33 cellular contexts compared by ENCODE assay signal in the genomic region with DNA sequence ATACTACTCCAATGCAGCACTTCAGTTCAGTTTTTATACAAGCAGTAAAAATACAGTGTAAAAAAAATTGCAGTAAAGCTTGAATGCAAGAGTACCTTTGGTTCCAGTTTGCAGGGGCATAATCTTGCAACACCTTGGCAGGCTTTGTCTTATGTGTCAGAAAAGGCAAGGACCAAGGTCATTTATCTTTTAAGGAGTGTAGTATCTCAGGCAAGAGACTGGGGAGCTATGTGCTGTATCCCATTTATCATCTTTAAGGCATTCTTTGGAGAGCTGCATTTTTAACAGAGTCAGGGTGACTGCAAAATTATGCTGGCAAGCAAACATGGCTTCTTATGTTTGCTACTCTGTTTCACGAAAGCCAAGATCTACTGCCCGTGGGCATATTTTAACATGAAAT.
"Had no signal": no experiment of that assay in that cellular context is flagged by ENCODE, and none has a peak within 500 bp of the region (broad histone marks: within the 10 kb centered on the region; RNA-seq: fewer than 3 reads in every experiment).

No MANE protein-coding gene starts in this region.

- H3K4me1 Mint-ChIP-seq: activated CD4-positive, alpha-beta T cell treated with anti-CD3 and anti-CD28 coated beads for 36 hours; activated CD4-positive, alpha-beta T cell treated with anti-CD3 and anti-CD28 coated beads, Interleukin-2, amount 10 ng/mL, durations not matched to agents 7 days and 5 days; brain had no signal

- DNase-seq: activated CD4-positive, alpha-beta T cell treated with anti-CD3 and anti-CD28 coated beads for 36 hours; activated CD4-positive, alpha-beta T cell treated with anti-CD3 and anti-CD28 coated beads, Interleukin-2, amount 10 ng/mL, durations not matched to agents 7 days and 5 days; activated CD4-positive, alpha-beta T cell treated with anti-CD3 and anti-CD28 coated beads, Interleukin-2, amount 50 U/mL, for 48 hours; activated CD8-positive, alpha-beta T cell treated with anti-CD3 and anti-CD28 coated beads, Interleukin-2, amount 10 ng/mL, durations not matched to agents 7 days and 5 days; activated gamma-delta T cell; activated naive CD4-positive, alpha-beta T cell treated with Interleukin-2 at 50 U/mL for 16 hours; activated T-cell treated with anti-CD3 and anti-CD28 coated beads, Interleukin-2, amount 50 U/mL, for 24 hours; adrenal gland; anterior cingulate cortex; caudate nucleus; cerebellar nuclear complex; Karpas-422; NCI-H1048; NCI-H1436 treated with DMSO at 0.1 percent for 48 hours; NCI-H1694 treated with DMSO at 0.1 percent for 48 hours; NCI-H2029 treated with DMSO at 0.1 percent for 48 hours; NCI-H2107; NCI-H2171; NCI-H510A; NCI-H526; NCI-H748 treated with DMSO at 0.1 percent for 48 hours; NK-92 treated with Interleukin-12 subunit alpha and Interleukin-12 subunit beta, amount 100 ng/mL, for 24 hours; Right ventricle myocardium superior; SJCRH30; SK-N-SH had no signal

- H3K9ac ChIP-seq: SK-N-SH had no signal

- H3K9me3 ChIP-seq: adrenal gland, SJCRH30, SK-N-SH had no signal

- H3K4me1 ChIP-seq: adrenal gland, SJCRH30 had no signal

- H3K27me3 ChIP-seq: adrenal gland, SJCRH30 had no signal

- FAIRE-seq: bronchial epithelial cell, TTC549 had no signal

- H3K4me3 Mint-ChIP-seq: activated CD4-positive, alpha-beta T cell treated with anti-CD3 and anti-CD28 coated beads for 36 hours; activated CD4-positive, alpha-beta T cell treated with anti-CD3 and anti-CD28 coated beads, Interleukin-2, amount 10 ng/mL, durations not matched to agents 7 days and 5 days; activated CD8-positive, alpha-beta T cell treated with anti-CD3 and anti-CD28 coated beads, Interleukin-2, amount 10 ng/mL, durations not matched to agents 7 days and 5 days; activated T-cell treated with anti-CD3 and anti-CD28 coated beads, Interleukin-2, amount 50 U/mL, for 24 hours; brain; T-helper 1 cell treated with Interleukin-12 subunit alpha and Interleukin-12 subunit beta and Interleukin-4 antibody, amounts not matched to agents 30 μg/mL and 1 μg/mL, for 36 hours; T-helper 2 cell treated with Interferon-gamma antibody and Interleukin-4, amounts not matched to agents 5 μg/mL and 100 μg/mL, for 36 hours; WTC11 had no signal

- H3K4me3 ChIP-seq: adrenal gland, SJCRH30 had no signal

- H3K27me3 Mint-ChIP-seq: activated CD4-positive, alpha-beta T cell treated with anti-CD3 and anti-CD28 coated beads for 36 hours; activated T-cell treated with anti-CD3 and anti-CD28 coated beads, Interleukin-2, amount 50 U/mL, for 24 hours had no signal

- H3K27ac Mint-ChIP-seq: activated CD4-positive, alpha-beta T cell treated with anti-CD3 and anti-CD28 coated beads for 36 hours; activated CD4-positive, alpha-beta T cell treated with anti-CD3 and anti-CD28 coated beads, Interleukin-2, amount 10 ng/mL, durations not matched to agents 7 days and 5 days; activated CD8-positive, alpha-beta T cell treated with anti-CD3 and anti-CD28 coated beads, Interleukin-2, amount 10 ng/mL, durations not matched to agents 7 days and 5 days; activated naive CD4-positive, alpha-beta T cell treated with anti-CD3 and anti-CD28 coated beads, Interleukin-2, amount 50 U/mL, for 72 hours; activated T-cell treated with anti-CD3 and anti-CD28 coated beads, Interleukin-2, amount 50 U/mL, for 24 hours; activated T-helper 2 cell treated with anti-CD3 and anti-CD28 coated beads, Interferon-gamma antibody, Interleukin-2, Interleukin-4, amounts not matched to agents 10 μg/mL and 5 μg/mL and 100 μg/mL, durations not matched to agents 14 hours and 24 hours and 36 hours; T-helper 1 cell treated with Interleukin-12 subunit alpha and Interleukin-12 subunit beta and Interleukin-4 antibody, amounts not matched to agents 30 μg/mL and 1 μg/mL, for 36 hours; T-helper 2 cell treated with Interferon-gamma antibody and Interleukin-4, amounts not matched to agents 5 μg/mL and 100 μg/mL, for 36 hours; WTC11 had no signal

- H3K9me3 Mint-ChIP-seq: activated CD4-positive, alpha-beta T cell treated with anti-CD3 and anti-CD28 coated beads, Interleukin-2, amount 10 ng/mL, durations not matched to agents 7 days and 5 days; activated naive CD4-positive, alpha-beta T cell treated with anti-CD3 and anti-CD28 coated beads, Interleukin-2, amount 50 U/mL, for 72 hours; activated T-cell treated with anti-CD3 and anti-CD28 coated beads, Interleukin-2, amount 50 U/mL, for 24 hours; activated T-helper 2 cell treated with anti-CD3 and anti-CD28 coated beads, Interferon-gamma antibody, Interleukin-2, Interleukin-4, amounts not matched to agents 10 μg/mL and 5 μg/mL and 100 μg/mL, durations not matched to agents 14 hours and 24 hours and 36 hours; brain; T-helper 1 cell treated with Interleukin-12 subunit alpha and Interleukin-12 subunit beta and Interleukin-4 antibody, amounts not matched to agents 30 μg/mL and 1 μg/mL, for 36 hours; T-helper 2 cell treated with Interferon-gamma antibody and Interleukin-4, amounts not matched to agents 5 μg/mL and 100 μg/mL, for 36 hours had no signal

- H3K4me2 ChIP-seq: SK-N-SH had no signal

- H3K36me3 Mint-ChIP-seq: activated naive CD4-positive, alpha-beta T cell treated with anti-CD3 and anti-CD28 coated beads, Interleukin-2, amount 50 U/mL, for 72 hours; brain; WTC11 had no signal

- H3K36me3 ChIP-seq: adrenal gland, SJCRH30 had no signal

- H3K27ac ChIP-seq: adrenal gland, SJCRH30 had no signal
